ENCODE assay signal across 23 cellular contexts in the genomic region with DNA sequence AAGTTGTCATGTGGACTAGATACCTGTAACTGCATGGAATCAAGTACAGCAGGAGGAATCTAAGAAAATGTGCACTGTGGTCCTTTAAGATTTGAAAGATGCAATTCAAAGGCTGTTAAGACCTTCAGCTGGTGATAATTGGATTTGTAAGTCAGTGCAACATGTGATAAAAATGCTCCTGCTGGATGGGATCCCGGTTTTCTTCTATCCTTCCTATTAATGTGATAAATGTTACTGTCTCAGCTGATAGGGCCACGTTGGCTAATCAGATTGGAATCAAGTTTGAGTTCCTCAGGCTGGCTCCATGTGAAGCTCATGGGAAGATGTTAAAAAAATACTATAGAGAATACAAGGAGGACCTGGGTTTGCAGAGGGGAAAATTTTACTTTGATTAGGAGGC.
DNase-seq lines count a peak whose midpoint lies in the region; ATAC-seq and TF ChIP-seq lines count a peak whose summit lies in the region.
"Had no signal": no experiment of that assay in that cellular context is flagged by ENCODE, and none has a peak within 500 bp of the region (broad histone marks: within the 10 kb centered on the region; RNA-seq: fewer than 3 reads in every experiment).

No MANE protein-coding gene starts in this region.

- DNase-seq in right atrium auricular region (ENCODE audit: low spot score) (no peak), Right ventricle myocardium superior (no peak), NCI-H82 treated with DMSO at 0.1 percent for 48 hours (lab: John Stamatoyannopoulos, UW; ENCODE audit: unreplicated experiment) (peak; percentile 56), fibroblast of mammary gland (ENCODE audit: low read depth) (peak; percentile 51), stromal cell of bone marrow (ENCODE audit: low read depth) (peak; percentile 27), mesenteric fat pad (ENCODE audit: low spot score) (no peak), G401 (ENCODE audit: low spot score) (no peak)
- DNase-seq in activated CD4-positive, alpha-beta T cell treated with anti-CD3 and anti-CD28 coated beads, Interleukin-2, amount 10 ng/mL, durations not matched to agents 24 days and 14 days = no peak
- DNase-seq: activated CD8-positive, alpha-beta T cell treated with anti-CD3 and anti-CD28 coated beads, Interleukin-2, amount 10 ng/mL, durations not matched to agents 7 days and 5 days; activated gamma-delta T cell; adrenal gland; foreskin keratinocyte; H9; immature natural killer cell; NCI-H146; NCI-H524; psoas muscle; stimulated activated CD4-positive, alpha-beta T cell treated with anti-CD3 and anti-CD28 coated beads, Interleukin-4, amount 100 ng/mL, for 1 hour; stimulated activated naive CD8-positive, alpha-beta T cell treated with anti-CD3 and anti-CD28 coated beads, Interleukin-15, amount 100 ng/mL, for 72 hours; SW 1271; transverse colon had no signal

- H3K27ac ChIP-seq in right atrium auricular region = peak overlapping the region; percentile 62 to 83
- H3K27ac ChIP-seq: adrenal gland, cardiac muscle cell, foreskin keratinocyte, hepatocyte, psoas muscle, transverse colon had no signal

- no peak overlapping the region for H3K27ac Mint-ChIP-seq in activated CD4-positive, alpha-beta T cell treated with anti-CD3 and anti-CD28 coated beads, Interleukin-2, amount 10 ng/mL, durations not matched to agents 24 days and 14 days
- H3K27ac Mint-ChIP-seq: activated CD8-positive, alpha-beta T cell treated with anti-CD3 and anti-CD28 coated beads, Interleukin-2, amount 10 ng/mL, durations not matched to agents 7 days and 5 days; immature natural killer cell had no signal

- in situ Hi-C loops in G401 (cut with HindIII; ENCODE audit: low sequenced_read_pairs) = no loop called here

- H3K36me3 Mint-ChIP-seq in activated CD4-positive, alpha-beta T cell treated with anti-CD3 and anti-CD28 coated beads, Interleukin-2, amount 10 ng/mL, durations not matched to agents 24 days and 14 days (ENCODE audit: low read depth) = no peaks in the 10 kb centered on the region
- H3K36me3 Mint-ChIP-seq: immature natural killer cell had no signal

- peaks cover 8% of the 10 kb centered on the region for H3K9me3 Mint-ChIP-seq in activated CD4-positive, alpha-beta T cell treated with anti-CD3 and anti-CD28 coated beads, Interleukin-2, amount 10 ng/mL, durations not matched to agents 24 days and 14 days

- H3K4me3 ChIP-seq in right atrium auricular region = no peak overlapping the region
- no peak overlapping the region for H3K4me3 ChIP-seq in fibroblast of mammary gland (ENCODE audit: control insufficient read depth, low read depth, low read length)
- H3K4me3 ChIP-seq: adrenal gland, cardiac muscle cell, hepatocyte, psoas muscle, transverse colon had no signal

- H3K27me3 Mint-ChIP-seq in activated CD4-positive, alpha-beta T cell treated with anti-CD3 and anti-CD28 coated beads, Interleukin-2, amount 10 ng/mL, durations not matched to agents 24 days and 14 days = no peaks in the 10 kb centered on the region

- H3K4me1 ChIP-seq in right atrium auricular region = peaks cover 0 to 49% of the 10 kb centered on the region in 2 donors
- H3K4me1 ChIP-seq: adrenal gland, psoas muscle, transverse colon had no signal

- TF ChIP-seq CTCF in right atrium auricular region (IDR thresholded peaks at IDR 0.05) = no peak
- TF ChIP-seq CTCF in fibroblast of mammary gland (conservative IDR thresholded peaks at IDR 0.05; ENCODE audit: control insufficient read depth, insufficient read depth, low read depth, low read length) = no peak

- intact Hi-C loops in Right ventricle myocardium superior (cut with DNase I) = loop anchor here (10.0 kb wide), 1 partner anchor 278 kb away; no protein-coding TSS in a partner anchor
- intact Hi-C loops in activated CD4-positive, alpha-beta T cell treated with anti-CD3 and anti-CD28 coated beads, Interleukin-2, amount 10 ng/mL, durations not matched to agents 24 days and 14 days (cut with micrococcal nuclease) = no loop called here

- H3K27me3 ChIP-seq in right atrium auricular region = no peaks in the 10 kb centered on the region
- H3K27me3 ChIP-seq: adrenal gland, foreskin keratinocyte, hepatocyte, transverse colon had no signal

- no peaks in the 10 kb centered on the region for H3K4me1 Mint-ChIP-seq in activated CD4-positive, alpha-beta T cell treated with anti-CD3 and anti-CD28 coated beads, Interleukin-2, amount 10 ng/mL, durations not matched to agents 24 days and 14 days
- H3K4me1 Mint-ChIP-seq: immature natural killer cell; stimulated activated naive CD8-positive, alpha-beta T cell treated with anti-CD3 and anti-CD28 coated beads, Interleukin-15, amount 100 ng/mL, for 72 hours had no signal

- ATAC-seq in Right ventricle myocardium superior (ENCODE audit: poor library complexity) = no peak
- ATAC-seq: activated CD8-positive, alpha-beta T cell treated with anti-CD3 and anti-CD28 coated beads, Interleukin-2, amount 10 ng/mL, durations not matched to agents 7 days and 5 days; foreskin keratinocyte; psoas muscle; stimulated activated naive CD8-positive, alpha-beta T cell treated with anti-CD3 and anti-CD28 coated beads, Interleukin-15, amount 100 ng/mL, for 72 hours had no signal

- H3K4me3 Mint-ChIP-seq in activated CD4-positive, alpha-beta T cell treated with anti-CD3 and anti-CD28 coated beads, Interleukin-2, amount 10 ng/mL, durations not matched to agents 24 days and 14 days = no peak overlapping the region
- H3K4me3 Mint-ChIP-seq: activated CD8-positive, alpha-beta T cell treated with anti-CD3 and anti-CD28 coated beads, Interleukin-2, amount 10 ng/mL, durations not matched to agents 7 days and 5 days; H9; immature natural killer cell; stimulated activated naive CD8-positive, alpha-beta T cell treated with anti-CD3 and anti-CD28 coated beads, Interleukin-15, amount 100 ng/mL, for 72 hours had no signal

- peaks cover 0 to 6% of the 10 kb centered on the region in 2 donors for H3K9me3 ChIP-seq in right atrium auricular region
- H3K9me3 ChIP-seq: adrenal gland, psoas muscle, transverse colon had no signal

- no peaks in the 10 kb centered on the region for H3K36me3 ChIP-seq in right atrium auricular region
- H3K36me3 ChIP-seq: adrenal gland, cardiac muscle cell, transverse colon had no signal

Comparison
In these comparisons a context has a peak if more than half of its experiments do, and no peak if none do; other contexts are left out.
1. DNase-seq: peak in NCI-H82 treated with DMSO at 0.1 percent for 48 hours (single experiment), fibroblast of mammary gland (single experiment) and stromal cell of bone marrow (single experiment); none in right atrium auricular region (single experiment), Right ventricle myocardium superior (single experiment), mesenteric fat pad (single experiment), G401 (single experiment) and activated CD4-positive, alpha-beta T cell treated with anti-CD3 and anti-CD28 coated beads, Interleukin-2, amount 10 ng/mL, durations not matched to agents 24 days and 14 days (single experiment).